In genomic region chr6:90722648-90723047, GRCh38 we compare ENCODE assay signal across 25 cellular contexts.
"Had no signal": no experiment of that assay in that cellular context is flagged by ENCODE, and none has a peak within 500 bp of the region (broad histone marks: within the 10 kb centered on the region; RNA-seq: fewer than 3 reads in every experiment).

No MANE protein-coding gene starts in this region.

- H3K27ac ChIP-seq: ascending aorta, body of pancreas had no signal

- DNase-seq: activated B cell treated with CpG ODN at 0.5 μM for 24 hours; activated CD4-positive, alpha-beta T cell treated with anti-CD3 and anti-CD28 coated beads for 1 hour; activated CD4-positive, alpha-beta T cell treated with anti-CD3 and anti-CD28 coated beads, Interleukin-2, amount 10 ng/mL, durations not matched to agents 24 days and 14 days; activated CD4-positive, alpha-beta T cell treated with anti-CD3 and anti-CD28 coated beads, Interleukin-2, amount 50 U/mL, for 48 hours; activated CD8-positive, alpha-beta memory T cell treated with anti-CD3 and anti-CD28 coated beads, Interleukin-2, amount 10 ng/mL, durations not matched to agents 7 days and 5 days; activated effector memory CD4-positive, alpha-beta T cell treated with Interleukin-2 at 50 U/mL for 16 hours; activated naive CD4-positive, alpha-beta T cell treated with Interleukin-2 at 50 U/mL for 16 hours; activated naive CD8-positive, alpha-beta T cell treated with anti-CD3 and anti-CD28 coated beads, Interleukin-2, amount 50 U/mL, for 24 hours; activated T-cell treated with anti-CD3 and anti-CD28 coated beads, Interleukin-2, amount 50 U/mL, for 24 hours; amniotic stem cell; body of pancreas; central memory CD4-positive, alpha-beta T cell; Kasumi-1; NCI-H146; NCI-H187 treated with DMSO at 0.1 percent for 48 hours; NCI-H2081 treated with DMSO at 0.1 percent for 48 hours; NCI-H2171; NCI-H2227 treated with DMSO at 0.1 percent for 48 hours; NCI-H526; NCI-H774; SHP77 treated with DMSO at 0.1 percent for 48 hours; T-helper 17 cell; T-helper 9 cell had no signal

- H3K9me3 ChIP-seq: ascending aorta, body of pancreas had no signal

- H3K4me1 ChIP-seq: ascending aorta, body of pancreas had no signal

- H3K36me3 ChIP-seq: ascending aorta had no signal

- H3K4me3 ChIP-seq: ascending aorta, body of pancreas had no signal

- ATAC-seq: activated CD8-positive, alpha-beta memory T cell treated with anti-CD3 and anti-CD28 coated beads, Interleukin-2, amount 10 ng/mL, durations not matched to agents 7 days and 5 days; activated naive CD4-positive, alpha-beta T cell treated with anti-CD3 and anti-CD28 coated beads, Interleukin-2, amount 50 U/mL, for 72 hours; activated naive CD8-positive, alpha-beta T cell treated with anti-CD3 and anti-CD28 coated beads, Interleukin-2, amount 50 U/mL, for 24 hours; body of pancreas; T-helper 17 cell had no signal

- H3K27me3 ChIP-seq: ascending aorta, body of pancreas had no signal
